1 cellular context compared by ENCODE assay signal in genomic region chr5:74684900-74685851, GRCh38.
TF ChIP-seq lines count a peak whose summit lies in the region.

Gene HEXB (plus strand): TSS chr5:74685233. CDS start chr5:74685261, 28 bp downstream.

TF ChIP-seq in HepG2, 621 proteins besides CTCF, POLR2A, EP300 and RAD21 (continued from another document and continues in another):
- TF ChIP-seq NONO (IDR thresholded peaks at IDR 0.05) (no peak), NONO (CRISPR knock-in tag; conservative IDR thresholded peaks at IDR 0.05) (peak; percentile 82), ZNF749 (CRISPR knock-in tag; IDR thresholded peaks at IDR 0.05; ENCODE audit: borderline replicate concordance) (0 out of 2 replicates have a peak, but pooled peaks have one; percentile 16), NR2C2 (CRISPR knock-in tag; IDR thresholded peaks at IDR 0.05; ENCODE audit: borderline replicate concordance) (no peak; the same call in 1 of the 2 replicates), REPIN1 (CRISPR knock-in tag; IDR thresholded peaks at IDR 0.05; ENCODE audit: borderline replicate concordance, low read depth) (0 out of 2 replicates have a peak, but pooled peaks have one; percentile 42), POGZ (CRISPR knock-in tag; IDR thresholded peaks at IDR 0.05) (peak; percentile 86), CENPT (CRISPR knock-in tag; IDR thresholded peaks at IDR 0.05; ENCODE audit: low read depth) (no peak), POLR2AphosphoS5 (IDR thresholded peaks at IDR 0.05; ENCODE audit: low read depth, low read length) (peak; percentile 61; the same call in 1 of the 2 replicates), ZNF503 (CRISPR knock-in tag; IDR thresholded peaks at IDR 0.05) (peak; percentile 44; the same call in 1 of the 2 replicates), ZNF670 (CRISPR knock-in tag; IDR thresholded peaks at IDR 0.05; ENCODE audit: borderline replicate concordance) (peak; percentile 83), MXD1 (CRISPR knock-in tag; IDR thresholded peaks at IDR 0.05) (peak; percentile 73; the same call in 1 of the 2 replicates), NR1H2 (CRISPR knock-in tag; IDR thresholded peaks at IDR 0.05; ENCODE audit: borderline replicate concordance, low read depth) (no peak), ZNF343 (CRISPR knock-in tag; IDR thresholded peaks at IDR 0.05) (no peak), ZNF24 (IDR thresholded peaks at IDR 0.05) (no peak), FUBP1 (CRISPR knock-in tag; IDR thresholded peaks at IDR 0.05; ENCODE audit: borderline replicate concordance) (no peak), FOXP1 (IDR thresholded peaks at IDR 0.05) (no peak), FOXP1 (CRISPR knock-in tag; IDR thresholded peaks at IDR 0.05) (no peak), ZNF234 (CRISPR knock-in tag; conservative IDR thresholded peaks at IDR 0.05) (no peak), PRDM15 (CRISPR knock-in tag; IDR thresholded peaks at IDR 0.05) (0 out of 2 replicates have a peak, but pooled peaks have one; percentile 30), ZNF564 (CRISPR knock-in tag; IDR thresholded peaks at IDR 0.05) (0 out of 2 replicates have a peak, but pooled peaks have one; percentile 47), SIN3A (IDR thresholded peaks at IDR 0.05; ENCODE audit: borderline replicate concordance, low read depth, low read length) (peak; percentile 45; the same call in 1 of the 2 replicates), SOX6 (IDR thresholded peaks at IDR 0.05) (no peak), SOX6 (CRISPR knock-in tag; IDR thresholded peaks at IDR 0.05) (no peak), ZMYM4 (CRISPR knock-in tag; IDR thresholded peaks at IDR 0.05) (peak; percentile 85), ZNF230 (CRISPR knock-in tag; IDR thresholded peaks at IDR 0.05) (peak; percentile 42; the same call in 1 of the 2 replicates), PAF1 (CRISPR knock-in tag; IDR thresholded peaks at IDR 0.05) (no peak), ZSCAN20 (CRISPR knock-in tag; IDR thresholded peaks at IDR 0.05; ENCODE audit: borderline replicate concordance) (peak; percentile 27; the same call in 1 of the 2 replicates), MED8 (CRISPR knock-in tag; IDR thresholded peaks at IDR 0.05; ENCODE audit: insufficient replicate concordance) (peak; percentile 33), ZBTB7A (CRISPR knock-in tag; IDR thresholded peaks at IDR 0.05) (no peak), ZNF382 (CRISPR knock-in tag; IDR thresholded peaks at IDR 0.05; ENCODE audit: borderline replicate concordance) (no peak), ZNF17 (CRISPR knock-in tag; IDR thresholded peaks at IDR 0.05) (no peak), ZNF224 (CRISPR knock-in tag; IDR thresholded peaks at IDR 0.05) (no peak), AHR (CRISPR knock-in tag; IDR thresholded peaks at IDR 0.05) (no peak), HOXA9 (CRISPR knock-in tag; IDR thresholded peaks at IDR 0.05; ENCODE audit: borderline replicate concordance) (0 out of 2 replicates have a peak, but pooled peaks have one; percentile 60), BCL3 (CRISPR knock-in tag; IDR thresholded peaks at IDR 0.05) (peak; percentile 74; the same call in 1 of the 2 replicates), AGO2 (optimal IDR thresholded peaks at IDR 0.05; ENCODE audit: low read depth, low read length) (peak; percentile 66), FOSL1 (CRISPR knock-in tag; IDR thresholded peaks at IDR 0.05; ENCODE audit: borderline replicate concordance) (peak; percentile 93), ZSCAN31 (CRISPR knock-in tag; IDR thresholded peaks at IDR 0.05; ENCODE audit: low read depth) (peak; percentile 66), TAF1 (CRISPR knock-in tag; IDR thresholded peaks at IDR 0.05) (peak; percentile 86), JUN (CRISPR knock-in tag; IDR thresholded peaks at IDR 0.05) (peak; percentile 82; the same call in 1 of the 2 replicates), PHF20 (CRISPR knock-in tag; IDR thresholded peaks at IDR 0.05) (peak; percentile 52), SAFB2 (CRISPR knock-in tag; IDR thresholded peaks at IDR 0.05; ENCODE audit: borderline replicate concordance, low read depth) (no peak), REL (CRISPR knock-in tag; conservative IDR thresholded peaks at IDR 0.05) (peak; percentile 74; the same call in 1 of the 2 replicates), KDM6A (CRISPR knock-in tag; IDR thresholded peaks at IDR 0.05; ENCODE audit: low read depth) (no peak)
- TF ChIP-seq, protein P1, sequence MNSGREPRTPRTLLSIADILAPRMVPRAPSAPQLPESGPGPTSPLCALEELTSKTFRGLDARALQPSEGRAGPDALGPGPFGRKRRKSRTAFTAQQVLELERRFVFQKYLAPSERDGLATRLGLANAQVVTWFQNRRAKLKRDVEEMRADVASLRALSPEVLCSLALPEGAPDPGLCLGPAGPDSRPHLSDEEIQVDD (CRISPR knock-in tag; IDR thresholded peaks at IDR 0.05; ENCODE audit: borderline replicate concordance), result peak; percentile 59; the same call in 1 of the 2 replicates
- TF ChIP-seq, protein P2, sequence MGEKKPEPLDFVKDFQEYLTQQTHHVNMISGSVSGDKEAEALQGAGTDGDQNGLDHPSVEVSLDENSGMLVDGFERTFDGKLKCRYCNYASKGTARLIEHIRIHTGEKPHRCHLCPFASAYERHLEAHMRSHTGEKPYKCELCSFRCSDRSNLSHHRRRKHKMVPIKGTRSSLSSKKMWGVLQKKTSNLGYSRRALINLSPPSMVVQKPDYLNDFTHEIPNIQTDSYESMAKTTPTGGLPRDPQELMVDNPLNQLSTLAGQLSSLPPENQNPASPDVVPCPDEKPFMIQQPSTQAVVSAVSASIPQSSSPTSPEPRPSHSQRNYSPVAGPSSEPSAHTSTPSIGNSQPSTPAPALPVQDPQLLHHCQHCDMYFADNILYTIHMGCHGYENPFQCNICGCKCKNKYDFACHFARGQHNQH (CRISPR knock-in tag; IDR thresholded peaks at IDR 0.05), result peak; percentile 45; the same call in 1 of the 2 replicates
- TF ChIP-seq, protein P3, sequence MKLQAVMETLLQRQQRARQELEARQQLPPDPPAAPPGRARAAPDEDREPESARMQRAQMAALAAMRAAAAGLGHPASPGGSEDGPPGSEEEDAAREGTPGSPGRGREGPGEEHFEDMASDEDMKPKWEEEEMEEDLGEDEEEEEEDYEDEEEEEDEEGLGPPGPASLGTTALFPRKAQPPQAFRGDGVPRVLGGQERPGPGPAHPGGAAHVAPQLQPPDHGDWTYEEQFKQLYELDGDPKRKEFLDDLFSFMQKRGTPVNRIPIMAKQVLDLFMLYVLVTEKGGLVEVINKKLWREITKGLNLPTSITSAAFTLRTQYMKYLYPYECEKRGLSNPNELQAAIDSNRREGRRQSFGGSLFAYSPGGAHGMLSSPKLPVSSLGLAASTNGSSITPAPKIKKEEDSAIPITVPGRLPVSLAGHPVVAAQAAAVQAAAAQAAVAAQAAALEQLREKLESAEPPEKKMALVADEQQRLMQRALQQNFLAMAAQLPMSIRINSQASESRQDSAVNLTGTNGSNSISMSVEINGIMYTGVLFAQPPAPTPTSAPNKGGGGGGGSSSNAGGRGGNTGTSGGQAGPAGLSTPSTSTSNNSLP (IDR thresholded peaks at IDR 0.05; ENCODE audit: low read depth, low read length), result no peak
- TF ChIP-seq, protein P4, sequence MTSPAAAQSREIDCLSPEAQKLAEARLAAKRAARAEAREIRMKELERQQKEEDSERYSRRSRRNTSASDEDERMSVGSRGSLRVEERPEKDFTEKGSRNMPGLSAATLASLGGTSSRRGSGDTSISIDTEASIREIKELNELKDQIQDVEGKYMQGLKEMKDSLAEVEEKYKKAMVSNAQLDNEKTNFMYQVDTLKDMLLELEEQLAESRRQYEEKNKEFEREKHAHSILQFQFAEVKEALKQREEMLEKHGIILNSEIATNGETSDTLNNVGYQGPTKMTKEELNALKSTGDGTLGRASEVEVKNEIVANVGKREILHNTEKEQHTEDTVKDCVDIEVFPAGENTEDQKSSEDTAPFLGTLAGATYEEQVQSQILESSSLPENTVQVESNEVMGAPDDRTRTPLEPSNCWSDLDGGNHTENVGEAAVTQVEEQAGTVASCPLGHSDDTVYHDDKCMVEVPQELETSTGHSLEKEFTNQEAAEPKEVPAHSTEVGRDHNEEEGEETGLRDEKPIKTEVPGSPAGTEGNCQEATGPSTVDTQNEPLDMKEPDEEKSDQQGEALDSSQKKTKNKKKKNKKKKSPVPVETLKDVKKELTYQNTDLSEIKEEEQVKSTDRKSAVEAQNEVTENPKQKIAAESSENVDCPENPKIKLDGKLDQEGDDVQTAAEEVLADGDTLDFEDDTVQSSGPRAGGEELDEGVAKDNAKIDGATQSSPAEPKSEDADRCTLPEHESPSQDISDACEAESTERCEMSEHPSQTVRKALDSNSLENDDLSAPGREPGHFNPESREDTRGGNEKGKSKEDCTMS (CRISPR knock-in tag; conservative IDR thresholded peaks at IDR 0.05), result no peak
